9 cellular contexts compared by ENCODE assay signal in genomic region chr11:69382131-69383128, GRCh38.
DNase-seq lines count a peak whose midpoint lies in the region; ATAC-seq lines count a peak whose summit lies in the region.
"Had no signal": no experiment of that assay in that cellular context is flagged by ENCODE, and none has a peak within 500 bp of the region (broad histone marks: within the 10 kb centered on the region; RNA-seq: fewer than 3 reads in every experiment).

No MANE protein-coding gene starts in this region.

- peaks cover 18% of the 10 kb centered on the region for H3K4me1 Mint-ChIP-seq in dendritic cell treated with granulocyte-macrophage colony-stimulating factor and Interleukin-4, amounts not matched to agents 40 ng/mL and 50 ng/mL, for 4 days (ENCODE audit: low read depth)

- H3K9ac ChIP-seq in mesenchymal stem cell (ENCODE audit: low read length): peak overlapping the region; percentile 42

- H3K4me3 Mint-ChIP-seq in dendritic cell treated with granulocyte-macrophage colony-stimulating factor and Interleukin-4, amounts not matched to agents 40 ng/mL and 50 ng/mL, for 4 days: peak overlapping the region; percentile 14

- H3K27ac Mint-ChIP-seq in dendritic cell treated with granulocyte-macrophage colony-stimulating factor and Interleukin-4, amounts not matched to agents 40 ng/mL and 50 ng/mL, for 4 days: peak overlapping the region; percentile 22

- ATAC-seq in HG03439 (IDR thresholded peaks at IDR 0.05; ENCODE audit: unreplicated experiment) (no peak), GM21423 (IDR thresholded peaks at IDR 0.05; ENCODE audit: unreplicated experiment) (no peak), HG02852 (IDR thresholded peaks at IDR 0.05; ENCODE audit: unreplicated experiment) (no peak)

- peak overlapping the region in 1 of 2 experiments; percentile 22 for H3K14ac ChIP-seq in mesenchymal stem cell (ENCODE audit: low read length in 2 of 2)

- peaks cover 2% of the 10 kb centered on the region for H3K9me3 Mint-ChIP-seq in dendritic cell treated with granulocyte-macrophage colony-stimulating factor and Interleukin-4, amounts not matched to agents 40 ng/mL and 50 ng/mL, for 4 days

- no peak overlapping the region for H2BK5ac ChIP-seq in mesenchymal stem cell (ENCODE audit: low read depth, low read length, poor library complexity, severe bottlenecking)

- no peak overlapping the region for H2AK5ac ChIP-seq in mesenchymal stem cell (ENCODE audit: low read length, severe bottlenecking)

- H3K4me1 ChIP-seq in mesenchymal stem cell (ENCODE audit: control insufficient read depth, insufficient read depth, low read depth, low read length): peaks cover 3% of the 10 kb centered on the region

- H3K4ac ChIP-seq in mesenchymal stem cell (ENCODE audit: low read depth in 1 of 2, low read length in 2 of 2): peak overlapping the region in 1 of 2 experiments; percentile 44

- no peaks in the 10 kb centered on the region for H3K36me3 ChIP-seq in mesenchymal stem cell (ENCODE audit: control insufficient read depth in 1 of 2, insufficient read depth in 2 of 2, low read depth in 1 of 2, low read length in 2 of 2)
- H3K36me3 ChIP-seq: upper lobe of left lung had no signal

- intact Hi-C loops in dendritic cell treated with granulocyte-macrophage colony-stimulating factor and Interleukin-4, amounts not matched to agents 40 ng/mL and 50 ng/mL, for 4 days (cut with micrococcal nuclease): no loop called here

- peak overlapping the region; percentile 57 for H4K91ac ChIP-seq in mesenchymal stem cell (ENCODE audit: low read length)

- H3K4me3 ChIP-seq in mesenchymal stem cell (ENCODE audit: insufficient read depth in 1 of 2, low read depth in 1 of 2, low read length in 2 of 2): peak overlapping the region in 1 of 2 experiments; percentile 31
- H3K4me3 ChIP-seq: upper lobe of left lung had no signal

- H3K23ac ChIP-seq in mesenchymal stem cell (ENCODE audit: low read length in 2 of 2): no peak overlapping the region

- H3K18ac ChIP-seq in mesenchymal stem cell (ENCODE audit: low read depth in 1 of 2, low read length in 2 of 2): peak overlapping the region in 1 of 2 experiments; percentile 30

- no peak overlapping the region for H3K4me2 ChIP-seq in mesenchymal stem cell (ENCODE audit: low read length, poor library complexity, severe bottlenecking)

- peak; percentile 60 for DNase-seq in ELF-1 (ENCODE audit: low read depth, low spot score)
- peak; percentile 46 to 56 for DNase-seq in NOMO-1 (lab: John Stamatoyannopoulos, UW; ENCODE audit: unreplicated experiment in 2 of 2)
- DNase-seq in mesenchymal stem cell: no peak
- no peak for DNase-seq in HK-2 (ENCODE audit: unreplicated experiment)
- DNase-seq: upper lobe of left lung had no signal

- H2BK120ac ChIP-seq in mesenchymal stem cell (ENCODE audit: low read depth, low read length): no peak overlapping the region

- H3K79me1 ChIP-seq in mesenchymal stem cell (replicated peaks; ENCODE audit: low read length, poor library complexity, severe bottlenecking): no peaks in the 10 kb centered on the region

- H2AFZ ChIP-seq in mesenchymal stem cell (ENCODE audit: low read depth, low read length): peak overlapping the region; percentile 1

- WGBS in mesenchymal stem cell: 82% methylated on average over 27 of the region's 27 CpGs

- no peak overlapping the region for H3K27ac ChIP-seq in mesenchymal stem cell (ENCODE audit: low read length, poor library complexity, severe bottlenecking)

- H4K8ac ChIP-seq in mesenchymal stem cell (ENCODE audit: low read length): peak overlapping the region; percentile 10

- H3K9me3 ChIP-seq in mesenchymal stem cell (ENCODE audit: control insufficient read depth, low read length): no peaks in the 10 kb centered on the region
- H3K9me3 ChIP-seq: upper lobe of left lung had no signal

- H2BK12ac ChIP-seq in mesenchymal stem cell (ENCODE audit: low read length in 2 of 2): no peak overlapping the region

- H3K27me3 ChIP-seq in mesenchymal stem cell (ENCODE audit: control insufficient read depth in 1 of 2, insufficient read depth in 1 of 2, low read length in 2 of 2): no peaks in the 10 kb centered on the region
- H3K27me3 ChIP-seq: upper lobe of left lung had no signal

- H2BK15ac ChIP-seq in mesenchymal stem cell (ENCODE audit: low read depth, poor library complexity, severe bottlenecking): no peak overlapping the region

- H3K36me3 Mint-ChIP-seq in dendritic cell treated with granulocyte-macrophage colony-stimulating factor and Interleukin-4, amounts not matched to agents 40 ng/mL and 50 ng/mL, for 4 days (ENCODE audit: low read depth): no peaks in the 10 kb centered on the region

- H3K27me3 Mint-ChIP-seq in dendritic cell treated with granulocyte-macrophage colony-stimulating factor and Interleukin-4, amounts not matched to agents 40 ng/mL and 50 ng/mL, for 4 days: peaks cover 13% of the 10 kb centered on the region

Comparison
In these comparisons a context has a peak if more than half of its experiments do, and no peak if none do; other contexts are left out.
1. DNase-seq: peak in ELF-1 (single experiment) and NOMO-1 (2 of 2); none in mesenchymal stem cell (single experiment) and HK-2 (single experiment).